ENCODE assay signal across 1 cellular context in genomic region chr2:47078541-47079482, GRCh38.
A peak's percentile ranks its signal among the peaks of the same experiment; 100 is the strongest.
TF ChIP-seq lines count a peak whose summit lies in the region.

No MANE protein-coding gene starts in this region.

TF ChIP-seq in HepG2, 621 proteins besides CTCF, POLR2A, EP300 and RAD21 (continued from another document and continues in another):
- no peak for TF ChIP-seq ZNF407 (CRISPR knock-in tag; IDR thresholded peaks at IDR 0.05; ENCODE audit: not compliant biosample characterization)
- 0 out of 2 replicates have a peak, but pooled peaks have one; percentile 39 for TF ChIP-seq ZNF225 (CRISPR knock-in tag; IDR thresholded peaks at IDR 0.05)
- TF ChIP-seq SMAD1 (CRISPR knock-in tag; IDR thresholded peaks at IDR 0.05; ENCODE audit: borderline replicate concordance, low read depth), result no peak
- TF ChIP-seq ZNF572 (CRISPR knock-in tag; IDR thresholded peaks at IDR 0.05), result peak; percentile 71; the same call in 1 of the 2 replicates
- no peak for TF ChIP-seq REL (CRISPR knock-in tag; conservative IDR thresholded peaks at IDR 0.05)
- TF ChIP-seq SATB2 (CRISPR knock-in tag; IDR thresholded peaks at IDR 0.05), result peak; percentile 54; the same call in 1 of the 2 replicates
- no peak for TF ChIP-seq ZNF75D (CRISPR knock-in tag; IDR thresholded peaks at IDR 0.05; ENCODE audit: borderline replicate concordance)
- no peak for TF ChIP-seq NR0B2 (CRISPR knock-in tag; IDR thresholded peaks at IDR 0.05)
- TF ChIP-seq FOXJ3 (CRISPR knock-in tag; IDR thresholded peaks at IDR 0.05; ENCODE audit: borderline replicate concordance), result peak; percentile 98
- TF ChIP-seq ZBTB7B (CRISPR knock-in tag; IDR thresholded peaks at IDR 0.05), result peak; percentile 87
- TF ChIP-seq AKNA (CRISPR knock-in tag; IDR thresholded peaks at IDR 0.05; ENCODE audit: borderline replicate concordance), result no peak
- TF ChIP-seq ZNF569 (CRISPR knock-in tag; IDR thresholded peaks at IDR 0.05; ENCODE audit: borderline replicate concordance), result no peak
- peak; percentile 97 for TF ChIP-seq ZNF264 (CRISPR knock-in tag; IDR thresholded peaks at IDR 0.05)
- TF ChIP-seq SRY (CRISPR knock-in tag; IDR thresholded peaks at IDR 0.05), result no peak
- no peak for TF ChIP-seq RAD51 (IDR thresholded peaks at IDR 0.05; ENCODE audit: borderline replicate concordance)
- TF ChIP-seq ZNF652 (CRISPR knock-in tag; IDR thresholded peaks at IDR 0.05; ENCODE audit: borderline replicate concordance, low read depth), result peak; percentile 70; the same call in 1 of the 2 replicates
- TF ChIP-seq ZBTB25 (CRISPR knock-in tag; IDR thresholded peaks at IDR 0.05), result peak; percentile 69
- TF ChIP-seq RFX3 (CRISPR knock-in tag; IDR thresholded peaks at IDR 0.05), result peak; percentile 29; the same call in 1 of the 2 replicates
- no peak; the same call in 1 of the 2 replicates for TF ChIP-seq ZBTB42 (CRISPR knock-in tag; IDR thresholded peaks at IDR 0.05)
- TF ChIP-seq ETS1 (CRISPR knock-in tag; IDR thresholded peaks at IDR 0.05), result no peak
- peak; percentile 95 for TF ChIP-seq ZBTB34 (CRISPR knock-in tag; IDR thresholded peaks at IDR 0.05)
- TF ChIP-seq RERE (CRISPR knock-in tag; IDR thresholded peaks at IDR 0.05; ENCODE audit: low read depth), result peak; percentile 93
- 0 out of 2 replicates have a peak, but pooled peaks have one; percentile 67 for TF ChIP-seq KDM4B (CRISPR knock-in tag; IDR thresholded peaks at IDR 0.05)
- TF ChIP-seq ZSCAN12 (CRISPR knock-in tag; IDR thresholded peaks at IDR 0.05), result no peak
- TF ChIP-seq PATZ1 (CRISPR knock-in tag; IDR thresholded peaks at IDR 0.05), result peak; percentile 94
- TF ChIP-seq MXI1 (IDR thresholded peaks at IDR 0.05; ENCODE audit: borderline replicate concordance, low read depth, low read length), result 0 out of 3 replicates have a peak, but pooled peaks have one; percentile 40
- 0 out of 2 replicates have a peak, but pooled peaks have one; percentile 36 for TF ChIP-seq ZNF337 (CRISPR knock-in tag; IDR thresholded peaks at IDR 0.05; ENCODE audit: borderline replicate concordance, low read depth)
- no peak; the same call in 1 of the 2 replicates for TF ChIP-seq MXD4 (CRISPR knock-in tag; IDR thresholded peaks at IDR 0.05)
